In the genomic region with DNA sequence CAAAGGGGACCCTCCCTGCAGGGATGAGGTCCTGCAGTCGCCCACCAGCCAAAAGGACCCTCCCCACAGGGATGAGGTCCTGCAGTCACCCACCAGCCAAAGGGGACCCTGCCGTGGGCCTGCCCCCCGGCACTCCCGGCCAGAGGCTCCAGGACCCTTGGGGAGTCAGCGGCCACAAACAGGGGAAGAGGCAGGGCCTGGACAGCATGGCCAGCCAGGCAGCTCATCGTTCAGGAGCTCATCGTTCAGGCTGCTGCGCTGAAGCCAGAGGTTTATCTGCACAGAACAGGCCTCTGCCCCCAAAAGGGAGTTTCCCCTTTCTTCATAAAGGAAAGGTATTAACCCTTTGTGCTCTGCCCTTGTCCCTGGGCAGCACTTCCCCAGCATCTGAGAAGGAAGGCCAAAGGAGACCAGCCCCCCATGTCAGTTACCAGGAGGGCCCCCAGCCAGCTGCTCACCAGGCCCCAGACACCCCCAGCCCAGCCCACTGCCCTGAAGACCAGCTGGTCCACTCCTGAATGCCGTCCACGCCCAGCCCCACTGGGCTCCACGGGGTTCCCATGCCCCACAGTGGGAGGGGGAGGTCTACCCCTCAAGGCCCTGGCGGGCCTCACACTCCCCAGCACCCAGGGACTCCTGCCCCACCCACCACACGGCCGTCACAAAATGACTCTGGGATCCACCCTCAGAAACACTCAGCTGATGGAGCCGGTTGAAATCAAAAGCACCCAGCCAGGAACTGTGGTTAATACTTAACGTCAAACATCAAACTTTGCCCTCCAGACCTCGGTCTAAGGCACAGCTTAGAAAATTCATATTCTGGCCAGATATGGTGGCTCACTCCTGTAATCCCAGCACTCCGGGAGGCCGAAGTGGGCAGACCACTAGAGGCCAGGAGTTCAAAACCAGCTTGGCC, we compare ENCODE assay signal across 8 cellular contexts.
DNase-seq lines count a peak whose midpoint lies in the region; ATAC-seq lines count a peak whose summit lies in the region.

No MANE protein-coding gene starts in this region.

- ATAC-seq in HG02588 (IDR thresholded peaks at IDR 0.05; ENCODE audit: unreplicated experiment), result peak; percentile 43
- ATAC-seq in stimulated activated memory B cell treated with anti-CD40 and anti-IgM and Interleukin-4, amounts not matched to agents 10 μg/mL and 1 μg/mL and 100 μg/mL, for 72 hours, result peak; percentile 68

- H3K36me3 ChIP-seq in BLaER1 treated with 17β-estradiol and CSF1 and Interleukin-3, amounts not matched to agents 10 nM and 100 nM, result no peaks in the 10 kb centered on the region
- no peaks in the 10 kb centered on the region for H3K36me3 ChIP-seq in effector memory CD4-positive, alpha-beta T cell (ENCODE audit: control insufficient read depth, insufficient read depth, low read length)

- peak overlapping the region; percentile 90 to 99 (median 98) for H3K4me2 ChIP-seq in BLaER1 treated with 17β-estradiol and CSF1 and Interleukin-3, amounts not matched to agents 10 nM and 100 nM

- H3K4me3 Mint-ChIP-seq in stimulated activated memory B cell treated with anti-CD40 and anti-IgM and Interleukin-4, amounts not matched to agents 10 μg/mL and 1 μg/mL and 100 μg/mL, for 72 hours, result peak overlapping the region; percentile 81

- H4K20me1 ChIP-seq in BLaER1 treated with 17β-estradiol and CSF1 and Interleukin-3, amounts not matched to agents 10 nM and 100 nM, result peaks cover 33 to 100% (median 99%) of the 10 kb centered on the region in 11 experiments

- H3K27me3 ChIP-seq in BLaER1 treated with 17β-estradiol and CSF1 and Interleukin-3, amounts not matched to agents 10 nM and 100 nM, result peaks cover 82 to 99% (median 94%) of the 10 kb centered on the region in 11 experiments
- H3K27me3 ChIP-seq in effector memory CD4-positive, alpha-beta T cell (replicated peaks; ENCODE audit: control insufficient read depth, insufficient read depth, low read length, poor library complexity, severe bottlenecking), result no peaks in the 10 kb centered on the region

- H3K4me1 ChIP-seq in BLaER1 treated with 17β-estradiol and CSF1 and Interleukin-3, amounts not matched to agents 10 nM and 100 nM, result peaks cover 96 to 100% (median 100%) of the 10 kb centered on the region in 10 experiments
- H3K4me1 ChIP-seq in effector memory CD4-positive, alpha-beta T cell (ENCODE audit: control insufficient read depth, insufficient read depth, low read length, poor library complexity, severe bottlenecking), result peaks cover 67% of the 10 kb centered on the region

- H3K36me3 Mint-ChIP-seq in stimulated activated memory B cell treated with anti-CD40 and anti-IgM and Interleukin-4, amounts not matched to agents 10 μg/mL and 1 μg/mL and 100 μg/mL, for 72 hours, result no peaks in the 10 kb centered on the region

- no peak overlapping the region for H3K27ac ChIP-seq in BLaER1 treated with 17β-estradiol and CSF1 and Interleukin-3, amounts not matched to agents 10 nM and 100 nM
- H3K27ac ChIP-seq in effector memory CD4-positive, alpha-beta T cell (ENCODE audit: insufficient read depth, low read length, poor library complexity, severe bottlenecking), result peak overlapping the region; percentile 86
- no peak overlapping the region for H3K27ac ChIP-seq in substantia nigra (ENCODE audit: low read depth, low read length, poor library complexity, severe bottlenecking)

- peak; percentile 72 for DNase-seq in UCSD-AML1 (lab: John Stamatoyannopoulos, UW; ENCODE audit: unreplicated experiment)
- peak; percentile 52 to 60 (median 57) for DNase-seq in effector memory CD4-positive, alpha-beta T cell
- no peak for DNase-seq in NCI-H526 treated with DMSO at 0.1 percent for 48 hours (lab: John Stamatoyannopoulos, UW)
- no peak for DNase-seq in substantia nigra (lab: John Stamatoyannopoulos, UW)
- no peak for DNase-seq in dedifferentiated amniotic fluid mesenchymal stem cell (ENCODE audit: extremely low spot score)

- H3K4me1 Mint-ChIP-seq in stimulated activated memory B cell treated with anti-CD40 and anti-IgM and Interleukin-4, amounts not matched to agents 10 μg/mL and 1 μg/mL and 100 μg/mL, for 72 hours, result peaks cover 88% of the 10 kb centered on the region

- H3K9ac ChIP-seq in BLaER1 treated with 17β-estradiol and CSF1 and Interleukin-3, amounts not matched to agents 10 nM and 100 nM, result peak overlapping the region in 2 of 11 experiments; percentile 13 to 33; a peak in 2 of 22 replicates

- H3K27ac Mint-ChIP-seq in stimulated activated memory B cell treated with anti-CD40 and anti-IgM and Interleukin-4, amounts not matched to agents 10 μg/mL and 1 μg/mL and 100 μg/mL, for 72 hours, result peak overlapping the region; percentile 94

- H3K9me3 ChIP-seq in BLaER1 treated with 17β-estradiol and CSF1 and Interleukin-3, amounts not matched to agents 10 nM and 100 nM (replicated peaks in 1 of 11), result no peaks in the 10 kb centered on the region
- no peaks in the 10 kb centered on the region for H3K9me3 ChIP-seq in effector memory CD4-positive, alpha-beta T cell (ENCODE audit: control insufficient read depth, low read length)

- H3K4me3 ChIP-seq in BLaER1 treated with 17β-estradiol and CSF1 and Interleukin-3, amounts not matched to agents 10 nM and 100 nM, result no peak overlapping the region; a peak in 1 of 20 replicates
- peak overlapping the region; percentile 59 for H3K4me3 ChIP-seq in effector memory CD4-positive, alpha-beta T cell (ENCODE audit: insufficient read depth, low read depth, low read length, poor library complexity, severe bottlenecking)

- no peaks in the 10 kb centered on the region for H3K9me3 Mint-ChIP-seq in stimulated activated memory B cell treated with anti-CD40 and anti-IgM and Interleukin-4, amounts not matched to agents 10 μg/mL and 1 μg/mL and 100 μg/mL, for 72 hours

- H3K27me3 Mint-ChIP-seq in stimulated activated memory B cell treated with anti-CD40 and anti-IgM and Interleukin-4, amounts not matched to agents 10 μg/mL and 1 μg/mL and 100 μg/mL, for 72 hours, result no peaks in the 10 kb centered on the region

Comparison
In these comparisons a context has a peak if more than half of its experiments do, and no peak if none do; other contexts are left out.
1. DNase-seq: peak in UCSD-AML1 (single experiment) and effector memory CD4-positive, alpha-beta T cell (3 of 3); none in NCI-H526 treated with DMSO at 0.1 percent for 48 hours (single experiment), substantia nigra (0 of 49) and dedifferentiated amniotic fluid mesenchymal stem cell (single experiment).